In the genomic region with DNA sequence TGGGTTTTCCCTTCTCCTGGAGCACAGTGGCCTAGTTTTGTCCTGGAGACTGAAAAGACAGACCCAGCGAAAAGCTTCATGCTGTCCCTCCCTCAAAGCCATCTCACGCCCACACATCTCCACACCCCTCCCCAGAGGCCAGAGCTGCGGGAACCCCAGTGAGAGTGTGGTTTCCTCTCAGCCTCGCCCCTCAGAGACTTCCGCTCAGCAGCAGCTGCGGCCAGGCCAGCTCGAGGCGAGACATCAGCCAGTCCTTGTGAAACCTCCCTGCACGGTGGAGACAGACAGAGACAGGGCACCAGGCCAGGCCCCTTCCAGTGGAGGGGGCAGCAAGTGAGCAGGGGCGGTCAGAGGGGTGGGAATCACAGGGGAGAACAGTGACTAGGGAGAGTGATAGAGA, we compare ENCODE assay signal across 8 cellular contexts.
DNase-seq lines count a peak whose midpoint lies in the region; ATAC-seq and TF ChIP-seq lines count a peak whose summit lies in the region.

No MANE protein-coding gene starts in this region.

- H3K9me3 ChIP-seq in right atrium auricular region = peaks cover 0 to under 1% of the 10 kb centered on the region in 2 donors

- ATAC-seq in GM18870 (IDR thresholded peaks at IDR 0.05; ENCODE audit: unreplicated experiment) (peak; percentile 65), HG02973 (IDR thresholded peaks at IDR 0.05; ENCODE audit: unreplicated experiment) (peak; percentile 80)

- no peaks in the 10 kb centered on the region for H3K27me3 ChIP-seq in right atrium auricular region

- H3K4me1 ChIP-seq in right atrium auricular region = peaks cover 0 to 35% of the 10 kb centered on the region in 2 donors

- DNase-seq in SHP77 treated with DMSO at 0.1 percent for 48 hours (lab: John Stamatoyannopoulos, UW) = peak; percentile 56
- peak; percentile 71 for DNase-seq in activated gamma-delta T cell treated with anti-CD3 and anti-CD28 coated beads, Interleukin-2, amount 50 U/mL, for 16 hours (ENCODE audit: low read depth)
- peak; percentile 92 for DNase-seq in right atrium auricular region (ENCODE audit: low spot score)
- peak; percentile 42 to 47 (median 44) for DNase-seq in stimulated activated CD4-positive, alpha-beta T cell treated with anti-CD3 and anti-CD28 coated beads, Interleukin-12 subunit alpha, Interleukin-12 subunit beta, amount 100 ng/mL, for 48 hours (ENCODE audit: low read depth in 2 of 3, low spot score in 1 of 3)
- no peak for DNase-seq in DMS153 treated with DMSO at 0.1 percent for 48 hours (lab: John Stamatoyannopoulos, UW; ENCODE audit: unreplicated experiment)
- DNase-seq in DMS53 treated with DMSO at 0.1 percent for 48 hours (lab: John Stamatoyannopoulos, UW; ENCODE audit: unreplicated experiment) = no peak

- peak overlapping the region; percentile 46 to 67 for H3K27ac ChIP-seq in right atrium auricular region

- no peak for TF ChIP-seq CTCF in right atrium auricular region (IDR thresholded peaks at IDR 0.05)

- no peak overlapping the region for H3K4me3 ChIP-seq in right atrium auricular region

- H3K36me3 ChIP-seq in right atrium auricular region = no peaks in the 10 kb centered on the region

Comparison
In these comparisons a context has a peak if more than half of its experiments do, and no peak if none do; other contexts are left out.
1. DNase-seq: peak in SHP77 treated with DMSO at 0.1 percent for 48 hours (single experiment), activated gamma-delta T cell treated with anti-CD3 and anti-CD28 coated beads, Interleukin-2, amount 50 U/mL, for 16 hours (single experiment), right atrium auricular region (single experiment) and stimulated activated CD4-positive, alpha-beta T cell treated with anti-CD3 and anti-CD28 coated beads, Interleukin-12 subunit alpha, Interleukin-12 subunit beta, amount 100 ng/mL, for 48 hours (3 of 3); none in DMS153 treated with DMSO at 0.1 percent for 48 hours (single experiment) and DMS53 treated with DMSO at 0.1 percent for 48 hours (single experiment).